In genomic region chr9:129036241-129036922, GRCh38 we compare ENCODE assay signal across 1 cellular context.
A peak's percentile ranks its signal among the peaks of the same experiment; 100 is the strongest.
TF ChIP-seq lines count a peak whose summit lies in the region.

A gene with protein sequence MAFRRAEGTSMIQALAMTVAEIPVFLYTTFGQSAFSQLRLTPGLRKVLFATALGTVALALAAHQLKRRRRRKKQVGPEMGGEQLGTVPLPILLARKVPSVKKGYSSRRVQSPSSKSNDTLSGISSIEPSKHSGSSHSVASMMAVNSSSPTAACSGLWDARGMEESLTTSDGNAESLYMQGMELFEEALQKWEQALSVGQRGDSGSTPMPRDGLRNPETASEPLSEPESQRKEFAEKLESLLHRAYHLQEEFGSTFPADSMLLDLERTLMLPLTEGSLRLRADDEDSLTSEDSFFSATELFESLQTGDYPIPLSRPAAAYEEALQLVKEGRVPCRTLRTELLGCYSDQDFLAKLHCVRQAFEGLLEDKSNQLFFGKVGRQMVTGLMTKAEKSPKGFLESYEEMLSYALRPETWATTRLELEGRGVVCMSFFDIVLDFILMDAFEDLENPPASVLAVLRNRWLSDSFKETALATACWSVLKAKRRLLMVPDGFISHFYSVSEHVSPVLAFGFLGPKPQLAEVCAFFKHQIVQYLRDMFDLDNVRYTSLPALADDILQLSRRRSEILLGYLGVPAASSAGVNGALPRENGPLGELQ (plus strand): TSS chr9:129036626. CDS start chr9:129040595, 3,969 bp downstream.

TF ChIP-seq in HEK293, 187 proteins besides CTCF, POLR2A, EP300 and RAD21 (continued from another document and continues in another):
- TF ChIP-seq ATF2 (tag by site-specific recombination; IDR thresholded peaks at IDR 0.05; ENCODE audit: low read depth), result no peak
- no peak for TF ChIP-seq ZNF416 (tag by site-specific recombination; IDR thresholded peaks at IDR 0.05)
- TF ChIP-seq ZNF621 (tag by site-specific recombination; IDR thresholded peaks at IDR 0.05), result no peak
- no peak for TF ChIP-seq ZNF248 (tag by site-specific recombination; IDR thresholded peaks at IDR 0.05)
- TF ChIP-seq ZNF302 (tag by site-specific recombination; IDR thresholded peaks at IDR 0.05; ENCODE audit: low read depth), result no peak
- TF ChIP-seq ZNF350 (tag by site-specific recombination; IDR thresholded peaks at IDR 0.05), result no peak
- no peak for TF ChIP-seq ZNF37A (tag by site-specific recombination; IDR thresholded peaks at IDR 0.05)
- TF ChIP-seq, protein P1, sequence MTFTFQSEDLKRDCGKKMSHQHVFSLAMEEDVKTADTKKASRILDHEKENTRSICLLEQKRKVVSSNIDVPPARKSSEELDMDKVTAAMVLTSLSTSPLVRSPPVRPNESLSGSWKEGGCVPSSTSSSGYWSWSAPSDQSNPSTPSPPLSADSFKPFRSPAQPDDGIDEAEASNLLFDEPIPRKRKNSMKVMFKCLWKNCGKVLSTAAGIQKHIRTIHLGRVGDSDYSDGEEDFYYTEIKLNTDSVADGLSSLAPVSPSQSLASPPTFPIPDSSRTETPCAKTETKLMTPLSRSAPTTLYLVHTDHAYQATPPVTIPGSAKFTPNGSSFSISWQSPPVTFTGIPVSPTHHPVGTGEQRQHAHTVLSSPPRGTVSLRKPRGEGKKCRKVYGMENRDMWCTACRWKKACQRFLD (tag by site-specific recombination; IDR thresholded peaks at IDR 0.05), result no peak
- no peak for TF ChIP-seq ZNF114 (tag by site-specific recombination; IDR thresholded peaks at IDR 0.05)
- TF ChIP-seq ZNF202 (tag by site-specific recombination; IDR thresholded peaks at IDR 0.05; ENCODE audit: borderline replicate concordance), result no peak
- TF ChIP-seq, protein P2, sequence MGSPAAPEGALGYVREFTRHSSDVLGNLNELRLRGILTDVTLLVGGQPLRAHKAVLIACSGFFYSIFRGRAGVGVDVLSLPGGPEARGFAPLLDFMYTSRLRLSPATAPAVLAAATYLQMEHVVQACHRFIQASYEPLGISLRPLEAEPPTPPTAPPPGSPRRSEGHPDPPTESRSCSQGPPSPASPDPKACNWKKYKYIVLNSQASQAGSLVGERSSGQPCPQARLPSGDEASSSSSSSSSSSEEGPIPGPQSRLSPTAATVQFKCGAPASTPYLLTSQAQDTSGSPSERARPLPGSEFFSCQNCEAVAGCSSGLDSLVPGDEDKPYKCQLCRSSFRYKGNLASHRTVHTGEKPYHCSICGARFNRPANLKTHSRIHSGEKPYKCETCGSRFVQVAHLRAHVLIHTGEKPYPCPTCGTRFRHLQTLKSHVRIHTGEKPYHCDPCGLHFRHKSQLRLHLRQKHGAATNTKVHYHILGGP (tag by site-specific recombination; IDR thresholded peaks at IDR 0.05), result no peak
- no peak for TF ChIP-seq ZNF677 (tag by site-specific recombination; IDR thresholded peaks at IDR 0.05)
- no peak for TF ChIP-seq SALL2 (tag by site-specific recombination; IDR thresholded peaks at IDR 0.05; ENCODE audit: borderline replicate concordance)
- TF ChIP-seq ZNF174 (tag by site-specific recombination; IDR thresholded peaks at IDR 0.05), result no peak
- TF ChIP-seq ZNF639 (tag by site-specific recombination; IDR thresholded peaks at IDR 0.05), result peak; percentile 62; the same call in 1 of the 2 replicates
- TF ChIP-seq, protein P3, sequence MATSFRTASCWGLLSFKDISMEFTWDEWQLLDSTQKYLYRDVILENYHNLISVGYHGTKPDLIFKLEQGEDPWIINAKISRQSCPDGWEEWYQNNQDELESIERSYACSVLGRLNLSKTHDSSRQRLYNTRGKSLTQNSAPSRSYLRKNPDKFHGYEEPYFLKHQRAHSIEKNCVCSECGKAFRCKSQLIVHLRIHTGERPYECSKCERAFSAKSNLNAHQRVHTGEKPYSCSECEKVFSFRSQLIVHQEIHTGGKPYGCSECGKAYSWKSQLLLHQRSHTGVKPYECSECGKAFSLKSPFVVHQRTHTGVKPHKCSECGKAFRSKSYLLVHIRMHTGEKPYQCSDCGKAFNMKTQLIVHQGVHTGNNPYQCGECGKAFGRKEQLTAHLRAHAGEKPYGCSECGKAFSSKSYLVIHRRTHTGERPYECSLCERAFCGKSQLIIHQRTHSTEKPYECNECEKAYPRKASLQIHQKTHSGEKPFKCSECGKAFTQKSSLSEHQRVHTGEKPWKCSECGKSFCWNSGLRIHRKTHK (tag by site-specific recombination; IDR thresholded peaks at IDR 0.05), result no peak
- no peak for TF ChIP-seq ZBTB44 (tag by site-specific recombination; IDR thresholded peaks at IDR 0.05)
- peak; percentile 18; the same call in 1 of the 2 replicates for TF ChIP-seq WT1 (tag by site-specific recombination; IDR thresholded peaks at IDR 0.05)
- no peak for TF ChIP-seq ZNF624 (tag by site-specific recombination; IDR thresholded peaks at IDR 0.05)
- no peak for TF ChIP-seq ZNF133 (tag by site-specific recombination; IDR thresholded peaks at IDR 0.05)
- TF ChIP-seq ZNF19 (tag by site-specific recombination; IDR thresholded peaks at IDR 0.05; ENCODE audit: low read depth), result no peak
- no peak for TF ChIP-seq ZNF530 (tag by site-specific recombination; IDR thresholded peaks at IDR 0.05; ENCODE audit: low read depth)
- no peak for TF ChIP-seq ZNF184 (tag by site-specific recombination; IDR thresholded peaks at IDR 0.05)
- TF ChIP-seq ZNF266 (tag by site-specific recombination; IDR thresholded peaks at IDR 0.05; ENCODE audit: low read depth), result no peak
- no peak for TF ChIP-seq ZNF623 (tag by site-specific recombination; IDR thresholded peaks at IDR 0.05)
- TF ChIP-seq ZNF16 (tag by site-specific recombination; IDR thresholded peaks at IDR 0.05; ENCODE audit: low read depth), result no peak
- TF ChIP-seq ZNF423 (tag by site-specific recombination; IDR thresholded peaks at IDR 0.05), result no peak
- TF ChIP-seq ZNF274 (IDR thresholded peaks at IDR 0.05; ENCODE audit: low read length), result no peak
- no peak for TF ChIP-seq ZNF274 (tag by site-specific recombination; IDR thresholded peaks at IDR 0.05; ENCODE audit: borderline replicate concordance)
- peak; percentile 69; the same call in 1 of the 2 replicates for TF ChIP-seq YY1 (tag by site-specific recombination; IDR thresholded peaks at IDR 0.05)
- TF ChIP-seq GLI4 (tag by site-specific recombination; IDR thresholded peaks at IDR 0.05), result no peak; the same call in 1 of the 2 replicates
- TF ChIP-seq OSR2 (tag by site-specific recombination; IDR thresholded peaks at IDR 0.05), result peak; percentile 28; the same call in 1 of the 2 replicates
- peak; percentile 84 for TF ChIP-seq KLF16 (tag by site-specific recombination; IDR thresholded peaks at IDR 0.05)
- peak; percentile 79 for TF ChIP-seq PRDM10 (tag by site-specific recombination; IDR thresholded peaks at IDR 0.05)
- peak; percentile 31; the same call in 1 of the 2 replicates for TF ChIP-seq ZSCAN4 (tag by site-specific recombination; IDR thresholded peaks at IDR 0.05)
- no peak for TF ChIP-seq PBX3 (CRISPR knock-in tag; IDR thresholded peaks at IDR 0.05)
- TF ChIP-seq ZFHX2 (tag by site-specific recombination; conservative IDR thresholded peaks at IDR 0.05), result no peak; the same call in 1 of the 2 replicates
- no peak for TF ChIP-seq ZNF214 (tag by site-specific recombination; IDR thresholded peaks at IDR 0.05; ENCODE audit: borderline replicate concordance)
- no peak for TF ChIP-seq FEZF1 (tag by site-specific recombination; IDR thresholded peaks at IDR 0.05)
- peak; percentile 87 for TF ChIP-seq ZXDB (tag by site-specific recombination; IDR thresholded peaks at IDR 0.05)
- TF ChIP-seq KLF1 (tag by site-specific recombination; IDR thresholded peaks at IDR 0.05), result peak; percentile 47
- TF ChIP-seq EGR2 (tag by site-specific recombination; IDR thresholded peaks at IDR 0.05; ENCODE audit: low read depth), result no peak
- TF ChIP-seq IKZF3 (tag by site-specific recombination; IDR thresholded peaks at IDR 0.05), result no peak
- TF ChIP-seq AEBP2 (tag by site-specific recombination; IDR thresholded peaks at IDR 0.05; ENCODE audit: borderline replicate concordance), result no peak
- peak; percentile 72; the same call in 1 of the 2 replicates for TF ChIP-seq ZNF335 (tag by site-specific recombination; conservative IDR thresholded peaks at IDR 0.05)
- 0 out of 2 replicates have a peak, but pooled peaks have one; percentile 42 for TF ChIP-seq OVOL3 (tag by site-specific recombination; IDR thresholded peaks at IDR 0.05)
- TF ChIP-seq ZNF707 (tag by site-specific recombination; IDR thresholded peaks at IDR 0.05), result 0 out of 2 replicates have a peak, but pooled peaks have one; percentile 11
